In the genomic region with DNA sequence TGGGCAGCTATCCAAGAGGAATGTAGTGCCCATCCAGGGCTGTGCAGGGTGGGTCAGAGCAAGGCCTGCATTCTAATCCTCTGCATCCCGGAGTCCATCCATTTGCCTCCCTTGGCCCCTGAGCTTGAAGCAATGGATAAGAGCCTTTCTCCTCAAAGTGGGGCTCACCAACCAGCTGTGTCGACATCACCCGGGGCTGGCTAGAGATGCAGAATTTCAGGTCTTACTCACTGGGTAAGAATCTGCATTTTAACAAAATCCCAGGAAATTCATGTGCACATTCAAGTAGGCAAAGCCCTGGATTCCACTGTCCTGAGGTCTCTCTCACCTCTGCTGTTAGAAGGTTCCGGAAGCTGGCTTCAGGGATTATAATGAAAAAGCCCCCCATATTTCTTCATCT, we compare ENCODE assay signal across 14 cellular contexts.
"Had no signal": no experiment of that assay in that cellular context is flagged by ENCODE, and none has a peak within 500 bp of the region (broad histone marks: within the 10 kb centered on the region; RNA-seq: fewer than 3 reads in every experiment).

No MANE protein-coding gene starts in this region.

- H3K4me1 Mint-ChIP-seq: activated naive CD8-positive, alpha-beta T cell treated with anti-CD3 and anti-CD28 coated beads, Interleukin-2, amount 10 ng/mL, durations not matched to agents 7 days and 5 days; stimulated activated naive CD8-positive, alpha-beta T cell treated with anti-CD3 and anti-CD28 coated beads, Interleukin-15, amount 100 ng/mL, for 72 hours had no signal

- H3K4me3 ChIP-seq: prostate gland, smooth muscle cell, testis had no signal

- ATAC-seq: activated CD4-positive, CD25-positive, alpha-beta regulatory T cell treated with anti-CD3 and anti-CD28 coated beads, Interleukin-2, amount 50 U/mL, for 24 hours; effector memory CD8-positive, alpha-beta T cell; right cardiac atrium; stimulated activated naive CD8-positive, alpha-beta T cell treated with anti-CD3 and anti-CD28 coated beads, Interleukin-15, amount 100 ng/mL, for 72 hours had no signal

- H3K4me3 Mint-ChIP-seq: activated naive CD8-positive, alpha-beta T cell treated with anti-CD3 and anti-CD28 coated beads, Interleukin-2, amount 10 ng/mL, durations not matched to agents 7 days and 5 days; activated T-helper 1 cell treated with anti-CD3 and anti-CD28 coated beads, Interleukin-12 subunit alpha, Interleukin-12 subunit beta, Interleukin-2, Interleukin-4 antibody, amounts not matched to agents 30 ng/mL and 10 ng/mL and 1 ng/mL, durations not matched to agents 14 hours and 24 hours and 36 hours; effector memory CD8-positive, alpha-beta T cell; natural killer cell treated with Interleukin-12 subunit alpha and Interleukin-12 subunit beta and Interleukin-15 and Interleukin-18, amount 100 ng/mL, for 72 hours; stimulated activated naive CD8-positive, alpha-beta T cell treated with anti-CD3 and anti-CD28 coated beads, Interleukin-15, amount 100 ng/mL, for 72 hours had no signal

- H3K27ac Mint-ChIP-seq: activated naive CD8-positive, alpha-beta T cell treated with anti-CD3 and anti-CD28 coated beads, Interleukin-2, amount 10 ng/mL, durations not matched to agents 7 days and 5 days; activated T-helper 1 cell treated with anti-CD3 and anti-CD28 coated beads, Interleukin-12 subunit alpha, Interleukin-12 subunit beta, Interleukin-2, Interleukin-4 antibody, amounts not matched to agents 30 ng/mL and 10 ng/mL and 1 ng/mL, durations not matched to agents 14 hours and 24 hours and 36 hours; effector memory CD8-positive, alpha-beta T cell; natural killer cell treated with Interleukin-12 subunit alpha and Interleukin-12 subunit beta and Interleukin-15 and Interleukin-18, amount 100 ng/mL, for 72 hours; stimulated activated naive CD8-positive, alpha-beta T cell treated with anti-CD3 and anti-CD28 coated beads, Interleukin-15, amount 100 ng/mL, for 72 hours had no signal

- H3K36me3 ChIP-seq: prostate gland had no signal

- H3K4me1 ChIP-seq: prostate gland, testis had no signal

- H3K9me3 ChIP-seq: prostate gland, testis had no signal

- H3K9me3 Mint-ChIP-seq: activated naive CD8-positive, alpha-beta T cell treated with anti-CD3 and anti-CD28 coated beads, Interleukin-2, amount 10 ng/mL, durations not matched to agents 7 days and 5 days; activated T-helper 1 cell treated with anti-CD3 and anti-CD28 coated beads, Interleukin-12 subunit alpha, Interleukin-12 subunit beta, Interleukin-2, Interleukin-4 antibody, amounts not matched to agents 30 ng/mL and 10 ng/mL and 1 ng/mL, durations not matched to agents 14 hours and 24 hours and 36 hours; effector memory CD8-positive, alpha-beta T cell; natural killer cell treated with Interleukin-12 subunit alpha and Interleukin-12 subunit beta and Interleukin-15 and Interleukin-18, amount 100 ng/mL, for 72 hours; stimulated activated naive CD8-positive, alpha-beta T cell treated with anti-CD3 and anti-CD28 coated beads, Interleukin-15, amount 100 ng/mL, for 72 hours had no signal

- H3K27ac ChIP-seq: prostate gland, testis had no signal

- H3K4me2 ChIP-seq: smooth muscle cell had no signal

- DNase-seq: activated naive CD4-positive, alpha-beta T cell; activated naive CD8-positive, alpha-beta T cell treated with anti-CD3 and anti-CD28 coated beads, Interleukin-2, amount 10 ng/mL, durations not matched to agents 7 days and 5 days; dermis blood vessel endothelial cell; effector memory CD8-positive, alpha-beta T cell; kidney glomerular epithelial cell; mesendoderm; right cardiac atrium; stimulated activated naive CD8-positive, alpha-beta T cell treated with anti-CD3 and anti-CD28 coated beads, Interleukin-15, amount 100 ng/mL, for 72 hours; testis had no signal

- H3K27me3 ChIP-seq: testis had no signal

- H3K36me3 Mint-ChIP-seq: activated naive CD8-positive, alpha-beta T cell treated with anti-CD3 and anti-CD28 coated beads, Interleukin-2, amount 10 ng/mL, durations not matched to agents 7 days and 5 days; natural killer cell treated with Interleukin-12 subunit alpha and Interleukin-12 subunit beta and Interleukin-15 and Interleukin-18, amount 100 ng/mL, for 72 hours had no signal
